In genomic region chr3:169041677-169042171, GRCh38 we compare ENCODE assay signal across 8 cellular contexts.
DNase-seq lines count a peak whose midpoint lies in the region; ATAC-seq and FAIRE-seq lines count a peak whose summit lies in the region.

No MANE protein-coding gene starts in this region.

- no peak for ATAC-seq in HG02759 (IDR thresholded peaks at IDR 0.05; ENCODE audit: unreplicated experiment)

- H3K36me3 ChIP-seq in SJSA1 (no peaks in the 10 kb centered on the region), small intestine (ENCODE audit: control insufficient read depth in 2 of 2, insufficient read depth in 2 of 2, low read length in 2 of 2) (no peaks in the 10 kb centered on the region)

- H3K27ac ChIP-seq in SJSA1 (peak overlapping the region; percentile 34; the same call in 1 of the 2 replicates), small intestine (ENCODE audit: low read depth in 1 of 2, low read length in 1 of 2) (no peak overlapping the region)

- 24 to 43% (median 29%) methylated on average over 5 of the region's 5 CpGs for WGBS in small intestine, 3 donors

- H3K4me3 ChIP-seq in SJSA1 = peak overlapping the region; percentile 9; the same call in 1 of the 2 replicates
- no peak overlapping the region for H3K4me3 ChIP-seq in small intestine (ENCODE audit: low read depth in 1 of 2, low read length in 2 of 2)

- DNase-seq in NOMO-1 treated with DMSO at 0.1 percent for 48 hours (lab: John Stamatoyannopoulos, UW; ENCODE audit: unreplicated experiment) = peak; percentile 19
- no peak for DNase-seq in NOMO-1 treated with dmso at 0.1 percent for 144 hours (lab: John Stamatoyannopoulos, UW; ENCODE audit: unreplicated experiment)
- peak in 1 of 2 experiments; percentile 62 for DNase-seq in SJSA1 (ENCODE audit: low read depth in 1 of 2, low spot score in 2 of 2)
- DNase-seq in fibroblast of the conjunctiva (ENCODE audit: low read depth) = peak; percentile 55
- peak; percentile 40 for DNase-seq in small intestine
- DNase-seq in stimulated activated CD4-positive, alpha-beta T cell treated with anti-CD3 and anti-CD28 coated beads, Interleukin-1b, Interleukin-23, amount 100 ng/mL, for 48 hours = no peak
- DNase-seq in activated T-cell treated with anti-CD3 and anti-CD28 coated beads, Interleukin-2, amount 50 U/mL, for 48 hours = no peak

- H3K9me3 ChIP-seq in SJSA1 (replicated peaks) (no peaks in the 10 kb centered on the region), small intestine (ENCODE audit: control insufficient read depth, low read depth) (no peaks in the 10 kb centered on the region)

- peaks cover 24% of the 10 kb centered on the region for H3K4me1 ChIP-seq in SJSA1 (replicated peaks)
- H3K4me1 ChIP-seq in small intestine (ENCODE audit: control insufficient read depth in 2 of 2, insufficient read depth in 1 of 2, low read depth in 1 of 2, low read length in 1 of 2) = no peaks in the 10 kb centered on the region

- peak; percentile 97 for FAIRE-seq in small intestine (lab: Jason Lieb, UNC)

- H3K27me3 ChIP-seq in SJSA1 (replicated peaks) (no peaks in the 10 kb centered on the region), small intestine (ENCODE audit: control insufficient read depth in 2 of 2, insufficient read depth in 2 of 2, low read length in 2 of 2) (no peaks in the 10 kb centered on the region)

Comparison
In these comparisons a context has a peak if more than half of its experiments do, and no peak if none do; other contexts are left out.
1. DNase-seq: peak in NOMO-1 treated with DMSO at 0.1 percent for 48 hours (single experiment), fibroblast of the conjunctiva (single experiment) and small intestine (single experiment); none in NOMO-1 treated with dmso at 0.1 percent for 144 hours (single experiment), stimulated activated CD4-positive, alpha-beta T cell treated with anti-CD3 and anti-CD28 coated beads, Interleukin-1b, Interleukin-23, amount 100 ng/mL, for 48 hours (single experiment) and activated T-cell treated with anti-CD3 and anti-CD28 coated beads, Interleukin-2, amount 50 U/mL, for 48 hours (0 of 2).